ENCODE assay signal across 9 cellular contexts in genomic region chr11:48116843-48117242, GRCh38.
DNase-seq lines count a peak whose midpoint lies in the region; ATAC-seq and TF ChIP-seq lines count a peak whose summit lies in the region.
"Had no signal": no experiment of that assay in that cellular context is flagged by ENCODE, and none has a peak within 500 bp of the region (broad histone marks: within the 10 kb centered on the region; RNA-seq: fewer than 3 reads in every experiment).

No MANE protein-coding gene starts in this region.

- ATAC-seq in HG02885 (IDR thresholded peaks at IDR 0.05; ENCODE audit: poor library complexity, unreplicated experiment) (peak; percentile 68), activated B cell treated with CpG ODN at 0.5 μM for 24 hours (ENCODE audit: low read depth) (peak; percentile 61), memory B cell (ENCODE audit: low read depth) (peak; percentile 62), HG03342 (IDR thresholded peaks at IDR 0.05; ENCODE audit: unreplicated experiment) (no peak), GM21423 (IDR thresholded peaks at IDR 0.05; ENCODE audit: unreplicated experiment) (no peak)

- H3K27ac Mint-ChIP-seq in activated B cell treated with CpG ODN at 0.5 μM for 24 hours = no peak overlapping the region
- H3K27ac Mint-ChIP-seq in memory B cell = no peak overlapping the region
- H3K27ac Mint-ChIP-seq: T-helper 2 cell treated with Interferon-gamma antibody and Interleukin-4, amounts not matched to agents 5 μg/mL and 100 μg/mL, for 36 hours had no signal

- H3K4me3 Mint-ChIP-seq in activated B cell treated with CpG ODN at 0.5 μM for 24 hours (no peak overlapping the region), memory B cell (no peak overlapping the region)
- H3K4me3 Mint-ChIP-seq: T-helper 2 cell treated with Interferon-gamma antibody and Interleukin-4, amounts not matched to agents 5 μg/mL and 100 μg/mL, for 36 hours had no signal

- no peaks in the 10 kb centered on the region for H3K36me3 ChIP-seq in prostate gland

- H3K27me3 Mint-ChIP-seq in activated B cell treated with CpG ODN at 0.5 μM for 24 hours (no peaks in the 10 kb centered on the region), memory B cell (no peaks in the 10 kb centered on the region)

- H3K27me3 ChIP-seq in prostate gland (replicated peaks; ENCODE audit: insufficient read depth) = no peaks in the 10 kb centered on the region

- intact Hi-C loops in activated B cell treated with CpG ODN at 0.5 μM for 24 hours (cut with micrococcal nuclease) = no loop called here
- intact Hi-C loops in prostate gland (cut with DNase I) = no loop called here

- H3K9me3 Mint-ChIP-seq in activated B cell treated with CpG ODN at 0.5 μM for 24 hours = peaks cover 17% of the 10 kb centered on the region
- peaks cover 8% of the 10 kb centered on the region for H3K9me3 Mint-ChIP-seq in memory B cell

- no peaks in the 10 kb centered on the region for H3K9me3 ChIP-seq in prostate gland

- H3K36me3 Mint-ChIP-seq in activated B cell treated with CpG ODN at 0.5 μM for 24 hours (ENCODE audit: low read depth) (peaks cover 56% of the 10 kb centered on the region), memory B cell (peaks cover 31% of the 10 kb centered on the region)

- TF ChIP-seq CTCF in activated B cell treated with CpG ODN at 0.5 μM for 24 hours (IDR thresholded peaks at IDR 0.05) (no peak), prostate gland (IDR thresholded peaks at IDR 0.05) (peak in 1 of 4 experiments; percentile 24)

- H3K27ac ChIP-seq in prostate gland = no peak overlapping the region

- no peaks in the 10 kb centered on the region for H3K4me1 ChIP-seq in prostate gland (replicated peaks)

- TF ChIP-seq POLR2A in prostate gland (IDR thresholded peaks at IDR 0.05) = no peak

- POLR2A ChIA-PET in activated B cell treated with CpG ODN at 0.5 μM for 24 hours (lab: Charles Lee) = interaction anchor here (0.5 kb wide), 1 partner anchor 59 kb away, joined by 4 read pairs; no protein-coding TSS in a partner anchor

- CTCF ChIA-PET in activated B cell treated with CpG ODN at 0.5 μM for 24 hours (lab: Charles Lee) = interaction anchor here (1.7 kb wide), 1 partner anchor 182 kb away, joined by 4 read pairs; no protein-coding TSS in a partner anchor

- no peak overlapping the region for H3K4me3 ChIP-seq in prostate gland

- H3K4me1 Mint-ChIP-seq in activated B cell treated with CpG ODN at 0.5 μM for 24 hours = peaks cover 7% of the 10 kb centered on the region
- peaks cover 6% of the 10 kb centered on the region for H3K4me1 Mint-ChIP-seq in memory B cell

- DNase-seq in ELR (ENCODE audit: low read depth) (peak; percentile 39), activated B cell treated with CpG ODN at 0.5 μM for 24 hours (no peak), memory B cell (ENCODE audit: low spot score in 2 of 2) (no peak), KG1 (lab: John Stamatoyannopoulos, UW) (no peak), prostate gland (ENCODE audit: low spot score) (no peak)

Comparison
In these comparisons a context has a peak if more than half of its experiments do, and no peak if none do; other contexts are left out.
1. ATAC-seq: peak in HG02885 (single experiment), activated B cell treated with CpG ODN at 0.5 μM for 24 hours (single experiment) and memory B cell (single experiment); none in HG03342 (single experiment) and GM21423 (single experiment).